In the genomic region with DNA sequence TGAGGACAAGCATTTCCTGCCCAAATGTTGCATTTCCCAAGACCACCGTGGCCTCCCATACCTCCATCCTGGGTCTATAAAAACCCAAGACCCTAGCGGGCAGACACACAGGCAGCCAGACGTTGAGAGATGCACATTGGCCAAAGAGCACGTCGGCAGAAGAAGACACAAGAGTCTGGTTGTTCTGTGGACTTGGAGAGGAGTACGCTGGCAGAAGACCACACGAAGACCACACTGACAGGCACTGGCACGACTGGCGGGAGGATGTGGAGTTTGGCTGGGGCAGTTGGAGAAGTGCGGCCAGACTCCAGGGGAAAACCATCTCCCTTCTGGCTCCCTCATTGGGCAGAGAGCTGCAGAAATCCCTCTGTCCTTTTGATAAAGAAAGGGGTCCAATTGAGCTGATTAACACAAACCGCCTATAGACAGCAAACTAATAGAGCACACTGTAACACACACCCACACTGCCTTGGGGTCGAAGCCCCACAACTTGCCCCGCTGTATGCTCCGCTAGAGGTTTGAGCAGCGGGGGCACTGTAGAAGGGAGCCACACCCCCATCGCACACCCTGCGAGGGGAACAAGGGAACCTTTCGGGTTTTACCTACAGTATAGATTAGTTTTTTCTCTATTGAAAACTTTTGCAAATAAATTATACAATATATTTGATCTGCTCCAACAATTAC, we compare ENCODE assay signal across 19 cellular contexts.
DNase-seq lines count a peak whose midpoint lies in the region; ATAC-seq, FAIRE-seq and TF ChIP-seq lines count a peak whose summit lies in the region.
"Had no signal": no experiment of that assay in that cellular context is flagged by ENCODE, and none has a peak within 500 bp of the region (broad histone marks: within the 10 kb centered on the region; RNA-seq: fewer than 3 reads in every experiment).

No MANE protein-coding gene starts in this region.

- POLR2A ChIA-PET in SK-N-SH (lab: Yijun Ruan, JAX): no interaction called here

- TF ChIP-seq RAD21 in SK-N-SH (IDR thresholded peaks at IDR 0.05; ENCODE audit: low read length): no peak

- intact Hi-C loops in posterior vena cava (cut with DNase I) (no loop called here), natural killer cell (cut with micrococcal nuclease) (no loop called here)

- H4K20me1 ChIP-seq in SK-N-SH (ENCODE audit: insufficient read depth): no peaks in the 10 kb centered on the region

- no peaks in the 10 kb centered on the region for H3K9me3 Mint-ChIP-seq in chondrocyte (ENCODE audit: low read depth)
- peaks cover 2 to 4% of the 10 kb centered on the region in 2 donors for H3K9me3 Mint-ChIP-seq in natural killer cell
- H3K9me3 Mint-ChIP-seq: CD4-positive, alpha-beta memory T cell; HFFc6 had no signal

- TF ChIP-seq CTCF in SK-N-SH (IDR thresholded peaks at IDR 0.05): no peak
- TF ChIP-seq CTCF in chondrocyte (IDR thresholded peaks at IDR 0.05): no peak
- no peak for TF ChIP-seq CTCF in D721Med (IDR thresholded peaks at IDR 0.05; ENCODE audit: insufficient read depth, missing control alignments)
- TF ChIP-seq CTCF in natural killer cell (IDR thresholded peaks at IDR 0.05): no peak

- no peak for DNase-seq in SK-N-SH
- peak; percentile 58 for DNase-seq in chondrocyte (ENCODE audit: low spot score)
- DNase-seq in posterior vena cava (ENCODE audit: low spot score): peak; percentile 45
- no peak for DNase-seq in D721Med (ENCODE audit: insufficient read length, low spot score)
- DNase-seq in stimulated activated CD4-positive, alpha-beta T cell treated with anti-CD3 and anti-CD28 coated beads, Interleukin-4, amount 100 ng/mL, for 1 hour: no peak
- no peak for DNase-seq in natural killer cell
- DNase-seq: AML-193; CD4-positive, alpha-beta memory T cell; DMS79 treated with DMSO at 0.1 percent for 48 hours; GF-D8; GOT3; H7; HFFc6 had no signal

- H3K27me3 Mint-ChIP-seq in chondrocyte (ENCODE audit: low read depth) (no peaks in the 10 kb centered on the region), natural killer cell (ENCODE audit: low read depth in 2 of 2) (no peaks in the 10 kb centered on the region)
- H3K27me3 Mint-ChIP-seq: CD4-positive, alpha-beta memory T cell had no signal

- H3K27ac ChIP-seq in SK-N-SH (ENCODE audit: low read depth in 2 of 2, low read length in 1 of 2): no peak overlapping the region
- H3K27ac ChIP-seq: 22Rv1, A549, C4-2B, HL-60 had no signal

- no peaks in the 10 kb centered on the region for H3K4me1 ChIP-seq in SK-N-SH (ENCODE audit: control insufficient read depth in 1 of 2, insufficient read depth in 2 of 2, low read depth in 1 of 2, low read length in 1 of 2)
- H3K4me1 ChIP-seq: A549 had no signal

- H3K79me2 ChIP-seq in SK-N-SH (ENCODE audit: insufficient read depth): no peaks in the 10 kb centered on the region

- H3K36me3 ChIP-seq in SK-N-SH (replicated peaks in 1 of 2; ENCODE audit: control insufficient read depth in 1 of 2, insufficient read depth in 2 of 2, low read length in 1 of 2): no peaks in the 10 kb centered on the region

- no peaks in the 10 kb centered on the region for H3F3A ChIP-seq in SK-N-SH (replicated peaks; ENCODE audit: insufficient read depth)

- no peak for TF ChIP-seq EP300 in SK-N-SH (IDR thresholded peaks at IDR 0.05; ENCODE audit: borderline replicate concordance in 1 of 2, low read depth in 1 of 2, low read length in 1 of 2)

- H3K36me3 Mint-ChIP-seq in chondrocyte (ENCODE audit: low read depth) (no peaks in the 10 kb centered on the region), natural killer cell (no peaks in the 10 kb centered on the region)
- H3K36me3 Mint-ChIP-seq: CD4-positive, alpha-beta memory T cell had no signal

- FAIRE-seq in D721Med (lab: Jason Lieb, UNC): no peak
- FAIRE-seq: A549 had no signal

- no peak overlapping the region for H3K4me3 Mint-ChIP-seq in chondrocyte (ENCODE audit: unreplicated experiment)
- no peak overlapping the region for H3K4me3 Mint-ChIP-seq in natural killer cell
- H3K4me3 Mint-ChIP-seq: CD4-positive, alpha-beta memory T cell; HFFc6 had no signal

- H3K9ac ChIP-seq in SK-N-SH: no peak overlapping the region

- 18% methylated on average over 12 of the region's 18 CpGs for WGBS in SK-N-SH (ENCODE audit: low lambda C conversion rate)

- H3K4me2 ChIP-seq in SK-N-SH: peak overlapping the region; percentile 33; the same call in 1 of the 2 replicates
- H3K4me2 ChIP-seq: A549 had no signal

- H3K4me3 ChIP-seq in SK-N-SH (ENCODE audit: low read depth in 2 of 2, low read length in 1 of 2): peak overlapping the region in 1 of 2 experiments; percentile 51; a peak in 1 of 4 replicates
- H3K4me3 ChIP-seq: A549 had no signal

- no peaks in the 10 kb centered on the region for H3K9me3 ChIP-seq in SK-N-SH
- H3K9me3 ChIP-seq: A549 had no signal

- H3K27me3 ChIP-seq in SK-N-SH (ENCODE audit: insufficient read depth): no peaks in the 10 kb centered on the region

- 0 out of 2 replicates have a peak overlapping the region, but pooled peaks have one; percentile 29 for H2AFZ ChIP-seq in SK-N-SH (ENCODE audit: low read depth)

- H3K27ac Mint-ChIP-seq in chondrocyte (ENCODE audit: unreplicated experiment) (no peak overlapping the region), natural killer cell (no peak overlapping the region)
- H3K27ac Mint-ChIP-seq: CD4-positive, alpha-beta memory T cell; HFFc6 had no signal

- H3K4me1 Mint-ChIP-seq in chondrocyte (ENCODE audit: low read depth) (no peaks in the 10 kb centered on the region), natural killer cell (no peaks in the 10 kb centered on the region)
- H3K4me1 Mint-ChIP-seq: CD4-positive, alpha-beta memory T cell had no signal

- H3K9me2 ChIP-seq in SK-N-SH: no peaks in the 10 kb centered on the region

- ATAC-seq in SK-N-SH treated with all-trans-retinoic acid at 6 μM for 48 hours (no peak), natural killer cell (no peak)
- ATAC-seq: A549, HCT116 had no signal

- CTCF ChIA-PET in SK-N-SH (lab: Yijun Ruan, JAX): no interaction called here

TF ChIP-seq in SK-N-SH, 30 proteins besides CTCF, POLR2A, EP300 and RAD21 (continues in another document):
- no peak for TF ChIP-seq YY1 (IDR thresholded peaks at IDR 0.05; ENCODE audit: low read depth)
- TF ChIP-seq USF2 (IDR thresholded peaks at IDR 0.05; ENCODE audit: borderline replicate concordance, low read depth, low read length): no peak
- no peak for TF ChIP-seq RXRA (IDR thresholded peaks at IDR 0.05; ENCODE audit: borderline replicate concordance, low read depth)
- no peak for TF ChIP-seq TCF12 (IDR thresholded peaks at IDR 0.05)
- TF ChIP-seq SIN3A (IDR thresholded peaks at IDR 0.05; ENCODE audit: borderline replicate concordance, low read depth, low read length): no peak
- TF ChIP-seq MEF2A (IDR thresholded peaks at IDR 0.05; ENCODE audit: borderline replicate concordance, low read depth): no peak
- no peak for TF ChIP-seq MXI1 (IDR thresholded peaks at IDR 0.05; ENCODE audit: low read depth, low read length)
- TF ChIP-seq CHD2 (IDR thresholded peaks at IDR 0.05; ENCODE audit: low read length, partially characterized antibody): no peak
- TF ChIP-seq SMC3 (IDR thresholded peaks at IDR 0.05; ENCODE audit: low read depth, low read length): no peak
- no peak for TF ChIP-seq JUND (IDR thresholded peaks at IDR 0.05)
- TF ChIP-seq GABPA (IDR thresholded peaks at IDR 0.05; ENCODE audit: low read depth): no peak

TF ChIP-seq in SK-N-SH treated with all-trans-retinoic acid at 6 μM for 48 hours, 23 proteins besides CTCF, POLR2A, EP300 and RAD21 (continues in another document):
- TF ChIP-seq ESRRG (CRISPR knock-in tag; IDR thresholded peaks at IDR 0.05): no peak
- TF ChIP-seq ZNF8 (CRISPR knock-in tag; IDR thresholded peaks at IDR 0.05): no peak
- TF ChIP-seq BACH2 (CRISPR knock-in tag; IDR thresholded peaks at IDR 0.05; ENCODE audit: borderline replicate concordance): no peak
- no peak for TF ChIP-seq ZNF70 (CRISPR knock-in tag; IDR thresholded peaks at IDR 0.05)
- TF ChIP-seq, protein P1, sequence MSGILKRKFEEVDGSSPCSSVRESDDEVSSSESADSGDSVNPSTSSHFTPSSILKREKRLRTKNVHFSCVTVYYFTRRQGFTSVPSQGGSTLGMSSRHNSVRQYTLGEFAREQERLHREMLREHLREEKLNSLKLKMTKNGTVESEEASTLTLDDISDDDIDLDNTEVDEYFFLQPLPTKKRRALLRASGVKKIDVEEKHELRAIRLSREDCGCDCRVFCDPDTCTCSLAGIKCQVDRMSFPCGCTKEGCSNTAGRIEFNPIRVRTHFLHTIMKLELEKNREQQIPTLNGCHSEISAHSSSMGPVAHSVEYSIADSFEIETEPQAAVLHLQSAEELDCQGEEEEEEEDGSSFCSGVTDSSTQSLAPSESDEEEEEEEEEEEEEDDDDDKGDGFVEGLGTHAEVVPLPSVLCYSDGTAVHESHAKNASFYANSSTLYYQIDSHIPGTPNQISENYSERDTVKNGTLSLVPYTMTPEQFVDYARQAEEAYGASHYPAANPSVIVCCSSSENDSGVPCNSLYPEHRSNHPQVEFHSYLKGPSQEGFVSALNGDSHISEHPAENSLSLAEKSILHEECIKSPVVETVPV (CRISPR knock-in tag; IDR thresholded peaks at IDR 0.05): no peak
- TF ChIP-seq ZFP3 (CRISPR knock-in tag; IDR thresholded peaks at IDR 0.05): no peak
- TF ChIP-seq CREB5 (CRISPR knock-in tag; IDR thresholded peaks at IDR 0.05; ENCODE audit: low read depth): no peak
- no peak for TF ChIP-seq TOX (CRISPR knock-in tag; IDR thresholded peaks at IDR 0.05; ENCODE audit: borderline replicate concordance)
- TF ChIP-seq TCF4 (CRISPR knock-in tag; IDR thresholded peaks at IDR 0.05; ENCODE audit: borderline replicate concordance): no peak
- no peak for TF ChIP-seq ARNTL (CRISPR knock-in tag; IDR thresholded peaks at IDR 0.05; ENCODE audit: borderline replicate concordance, low read depth)

Comparison
In these comparisons a context has a peak if more than half of its experiments do, and no peak if none do; other contexts are left out.
1. DNase-seq: peak in chondrocyte (single experiment) and posterior vena cava (single experiment); none in SK-N-SH (single experiment), D721Med (single experiment), stimulated activated CD4-positive, alpha-beta T cell treated with anti-CD3 and anti-CD28 coated beads, Interleukin-4, amount 100 ng/mL, for 1 hour (single experiment) and natural killer cell (single experiment).